22 cellular contexts compared by ENCODE assay signal in the genomic region with DNA sequence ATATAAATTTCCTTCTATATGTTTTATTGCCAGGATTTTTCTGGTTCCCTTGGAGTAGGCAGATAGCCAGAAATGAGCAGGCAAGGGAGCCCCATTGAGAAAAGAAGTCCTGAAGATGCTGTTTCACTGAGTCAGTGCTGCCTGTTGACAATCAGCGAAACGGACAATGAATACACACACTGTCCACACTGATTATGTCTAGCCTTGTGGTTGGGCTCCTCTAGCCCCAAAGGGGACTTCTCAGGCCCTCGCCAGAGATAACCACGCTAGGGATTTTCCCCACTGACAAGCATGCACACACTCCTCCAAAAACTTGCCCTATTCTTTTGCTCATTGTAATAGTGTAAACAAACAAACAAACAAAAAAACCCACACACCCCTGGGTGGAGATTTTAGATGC.
"Had no signal": no experiment of that assay in that cellular context is flagged by ENCODE, and none has a peak within 500 bp of the region (broad histone marks: within the 10 kb centered on the region; RNA-seq: fewer than 3 reads in every experiment).

No MANE protein-coding gene starts in this region.

- H3K4me1 ChIP-seq: colonic mucosa, foreskin keratinocyte, lower lobe of right lung, pancreas, right lobe of liver, stomach, thyroid gland had no signal

- H3K9me3 ChIP-seq: colonic mucosa, esophagus muscularis mucosa, lower lobe of right lung, neutrophil, pancreas, right lobe of liver, stomach, thyroid gland had no signal

- H3K27ac ChIP-seq: colonic mucosa, epithelial cell of prostate, esophagus muscularis mucosa, foreskin keratinocyte, lower lobe of right lung, neutrophil, pancreas, right lobe of liver, stomach, thyroid gland had no signal

- H3K27me3 ChIP-seq: colonic mucosa, esophagus muscularis mucosa, foreskin keratinocyte, neutrophil, pancreas, right lobe of liver, stomach, thyroid gland had no signal

- H3K4me3 ChIP-seq: colonic mucosa, esophagus muscularis mucosa, lower lobe of right lung, pancreas, right lobe of liver, stomach, thyroid gland had no signal

- DNase-seq: colonic mucosa; effector CD8-positive, alpha-beta T cell; endodermal cell; foreskin keratinocyte; glutamatergic neuron; immature natural killer cell; islet precursor cell; kidney glomerular epithelial cell; left ventricle myocardium superior; lower lobe of right lung; natural killer cell; pancreas; right lobe of liver; stimulated activated CD4-positive, alpha-beta T cell treated with anti-CD3 and anti-CD28 coated beads, Interleukin-2, amount 100 ng/mL, for 24 hours; stimulated activated CD4-positive, alpha-beta T cell treated with anti-CD3 and anti-CD28 coated beads, Interleukin-4, amount 100 ng/mL, for 24 hours; stimulated activated naive CD4-positive, alpha-beta T cell treated with Interleukin-2 at 50 U/mL for 16 hours; stomach; thyroid gland had no signal

- ATAC-seq: foreskin keratinocyte; left ventricle myocardium superior; lower lobe of right lung; natural killer cell; pancreas; right lobe of liver; stimulated activated effector memory CD8-positive, alpha-beta T cell treated with anti-CD3 and anti-CD28 coated beads, Interleukin-12 subunit alpha, Interleukin-12 subunit beta, amount 100 ng/mL, for 72 hours had no signal

- H3K36me3 ChIP-seq: colonic mucosa, esophagus muscularis mucosa, lower lobe of right lung, neutrophil, pancreas, right lobe of liver, stomach, thyroid gland had no signal
